Comparison of ENCODE assay signal across 8 cellular contexts in genomic region chr4:107824367-107825071, GRCh38. TPM values are rescaled to one million over a fixed set of nuclear protein-coding genes. Genes with fewer than 3 reads are reported as not detected.
DNase-seq lines count a peak whose midpoint lies in the region; ATAC-seq and TF ChIP-seq lines count a peak whose summit lies in the region.

SGMS2 (plus strand) TSS chr4:107824932; CDS start chr4:107895554, 70,622 bp downstream.

- H2AFZ ChIP-seq in fibroblast of lung (ENCODE audit: low read length), result peak within 1 kb of the TSS; percentile 84

- H3K36me3 ChIP-seq in fibroblast of lung (ENCODE audit: control insufficient read depth, insufficient read depth, low read length), result no peaks in the 10 kb centered on the region
- H3K36me3 ChIP-seq in muscle layer of duodenum (ENCODE audit: control insufficient read depth in 1 of 2, insufficient read depth in 2 of 2, low read length in 2 of 2), result no peaks in the 10 kb centered on the region

- ATAC-seq in HG02885 (IDR thresholded peaks at IDR 0.05; ENCODE audit: poor library complexity, unreplicated experiment), result peak; percentile 75
- ATAC-seq in activated T-cell treated with anti-CD3 and anti-CD28 coated beads, Interleukin-2, amount 50 U/mL, for 4 hours, result peak; percentile 79 to 80
- peak; percentile 89 for ATAC-seq in stimulated activated effector memory CD8-positive, alpha-beta T cell treated with anti-CD3 and anti-CD28 coated beads, Interleukin-12 subunit alpha, Interleukin-12 subunit beta, amount 100 ng/mL, for 72 hours

- H3K27ac Mint-ChIP-seq in stimulated activated effector memory CD8-positive, alpha-beta T cell treated with anti-CD3 and anti-CD28 coated beads, Interleukin-12 subunit alpha, Interleukin-12 subunit beta, amount 100 ng/mL, for 72 hours, result no peak within 1 kb of the TSS

- H3K4me3 ChIP-seq in fibroblast of lung (replicated peaks in 1 of 4; ENCODE audit: control extremely low read depth in 1 of 4, insufficient read depth in 1 of 4, low read depth in 3 of 4, low read length in 4 of 4) (peak within 1 kb of the TSS; percentile 79 to 89 (median 84)), muscle layer of duodenum (ENCODE audit: low read depth in 1 of 2, low read length in 2 of 2) (peak within 1 kb of the TSS; percentile 80 to 83)

- peaks cover 48% of the 10 kb centered on the region for H3K27me3 Mint-ChIP-seq in activated T-cell treated with anti-CD3 and anti-CD28 coated beads, Interleukin-2, amount 50 U/mL, for 4 hours (ENCODE audit: low read depth)

- TF ChIP-seq CTCF in fibroblast of lung (conservative IDR thresholded peaks at IDR 0.05 in 1 of 2, IDR thresholded peaks at IDR 0.05 in 1 of 2; ENCODE audit: low read depth in 1 of 2, low read length in 2 of 2), result no peak

- H3K4me1 ChIP-seq in fibroblast of lung (ENCODE audit: control insufficient read depth, extremely low read depth, insufficient read depth, low read length), result peaks cover 4% of the 10 kb centered on the region
- peaks cover 5 to 10% of the 10 kb centered on the region in 2 donors for H3K4me1 ChIP-seq in muscle layer of duodenum (ENCODE audit: control insufficient read depth in 1 of 2, insufficient read depth in 2 of 2, low read length in 2 of 2)

- peak; percentile 5 for DNase-seq in SKM-1 treated with dmso at 0.1 percent for 144 hours (lab: John Stamatoyannopoulos, UW; ENCODE audit: unreplicated experiment)
- no peak for DNase-seq in SKM-1 (lab: John Stamatoyannopoulos, UW; ENCODE audit: unreplicated experiment)
- DNase-seq in NCI-H226, result peak; percentile 91
- DNase-seq in activated T-cell treated with anti-CD3 and anti-CD28 coated beads, Interleukin-2, amount 50 U/mL, for 4 hours, result peak; percentile 55
- peak; percentile 80 to 89 for DNase-seq in fibroblast of lung (ENCODE audit: low read depth in 2 of 2)
- DNase-seq in stimulated activated effector memory CD8-positive, alpha-beta T cell treated with anti-CD3 and anti-CD28 coated beads, Interleukin-12 subunit alpha, Interleukin-12 subunit beta, amount 100 ng/mL, for 72 hours (ENCODE audit: low spot score in 2 of 2), result peak; percentile 31 to 61

- H3K4me2 ChIP-seq in fibroblast of lung (ENCODE audit: extremely low read depth, insufficient read depth, low read length), result peak within 1 kb of the TSS; percentile 86

- peaks cover 16% of the 10 kb centered on the region for H3K79me2 ChIP-seq in fibroblast of lung (ENCODE audit: control insufficient read depth, insufficient read depth, low read length)

- H3K27me3 ChIP-seq in fibroblast of lung (ENCODE audit: control insufficient read depth, insufficient read depth, low read length) (no peaks in the 10 kb centered on the region), muscle layer of duodenum (ENCODE audit: low read depth, low read length) (no peaks in the 10 kb centered on the region)

- peak within 1 kb of the TSS; percentile 92 for H3K9ac ChIP-seq in fibroblast of lung (ENCODE audit: insufficient read depth, low read length)

- H3K36me3 Mint-ChIP-seq in activated T-cell treated with anti-CD3 and anti-CD28 coated beads, Interleukin-2, amount 50 U/mL, for 4 hours (ENCODE audit: insufficient read depth), result no peaks in the 10 kb centered on the region
- H3K36me3 Mint-ChIP-seq in stimulated activated effector memory CD8-positive, alpha-beta T cell treated with anti-CD3 and anti-CD28 coated beads, Interleukin-12 subunit alpha, Interleukin-12 subunit beta, amount 100 ng/mL, for 72 hours, result no peaks in the 10 kb centered on the region

- H4K20me1 ChIP-seq in fibroblast of lung (ENCODE audit: control insufficient read depth, extremely low read depth, insufficient read depth, low read length), result no peaks in the 10 kb centered on the region

- H3K9me3 ChIP-seq in fibroblast of lung (ENCODE audit: control insufficient read depth, insufficient read depth, low read depth, low read length) (no peaks in the 10 kb centered on the region), muscle layer of duodenum (ENCODE audit: control insufficient read depth in 1 of 2, low read length in 2 of 2) (no peaks in the 10 kb centered on the region)

- H3K4me3 Mint-ChIP-seq in activated T-cell treated with anti-CD3 and anti-CD28 coated beads, Interleukin-2, amount 50 U/mL, for 4 hours, result peak within 1 kb of the TSS; percentile 81
- peak within 1 kb of the TSS; percentile 72 for H3K4me3 Mint-ChIP-seq in stimulated activated effector memory CD8-positive, alpha-beta T cell treated with anti-CD3 and anti-CD28 coated beads, Interleukin-12 subunit alpha, Interleukin-12 subunit beta, amount 100 ng/mL, for 72 hours

- peaks cover 10% of the 10 kb centered on the region for H3K4me1 Mint-ChIP-seq in activated T-cell treated with anti-CD3 and anti-CD28 coated beads, Interleukin-2, amount 50 U/mL, for 4 hours (ENCODE audit: low read depth)
- H3K4me1 Mint-ChIP-seq in stimulated activated effector memory CD8-positive, alpha-beta T cell treated with anti-CD3 and anti-CD28 coated beads, Interleukin-12 subunit alpha, Interleukin-12 subunit beta, amount 100 ng/mL, for 72 hours, result peaks cover 13% of the 10 kb centered on the region

- H3K9me3 Mint-ChIP-seq in activated T-cell treated with anti-CD3 and anti-CD28 coated beads, Interleukin-2, amount 50 U/mL, for 4 hours, result no peaks in the 10 kb centered on the region
- H3K9me3 Mint-ChIP-seq in stimulated activated effector memory CD8-positive, alpha-beta T cell treated with anti-CD3 and anti-CD28 coated beads, Interleukin-12 subunit alpha, Interleukin-12 subunit beta, amount 100 ng/mL, for 72 hours, result no peaks in the 10 kb centered on the region

- H3K27ac ChIP-seq in fibroblast of lung (ENCODE audit: insufficient read depth, low read length) (peak within 1 kb of the TSS; percentile 89), muscle layer of duodenum (ENCODE audit: low read length) (peak within 1 kb of the TSS; percentile 91)

RNA-seq across cellular contexts. Expression of gene SGMS2, which starts in this region (rescaled TPM):
- under 1 TPM; 0.08 to 0.54 (median 0.43) TPM for total RNA-seq in activated T-cell treated with anti-CD3 and anti-CD28 coated beads, Interleukin-2, amount 50 U/mL, for 4 hours
- total RNA-seq in fibroblast of lung, result 63.7 and 70.4 TPM in 2 replicates
- 45.4 and 82.7 TPM in 2 replicates for polyA plus RNA-seq in fibroblast of lung
- 13.8 and 25.6 TPM in 2 replicates for polyA plus RNA-seq in fibroblast of lung (2012)
- 36.8 and 105 TPM in 2 replicates for polyA minus RNA-seq in fibroblast of lung (ENCODE audit: low replicate concordance)

Comparison
In these comparisons a context has a peak if more than half of its experiments do, and no peak if none do; other contexts are left out.
1. RNA of gene SGMS2 (total RNA-seq): 63.7 to 70.4 TPM in fibroblast of lung; 0.08 to 0.54 TPM in activated T-cell treated with anti-CD3 and anti-CD28 coated beads, Interleukin-2, amount 50 U/mL, for 4 hours; every median in the first group is over 10 times any median in the second.
2. Peak in DNase-seq and ATAC-seq in activated T-cell treated with anti-CD3 and anti-CD28 coated beads, Interleukin-2, amount 50 U/mL, for 4 hours; RNA of the gene not detected or under 1 TPM.
3. Peak in every context shown above with its lines, with median percentiles within 50 percentile points of each other: ATAC-seq.